Comparison of ENCODE assay signal across 2 cellular contexts in genomic region chr12:28122756-28123155, GRCh38.
TF ChIP-seq lines count a peak whose summit lies in the region.

No MANE protein-coding gene starts in this region.

TF ChIP-seq in GM23338, 12 proteins besides CTCF, POLR2A, EP300 and RAD21:
- TF ChIP-seq ZNF114 (CRISPR knock-in tag; IDR thresholded peaks at IDR 0.05) (no peak), ETS1 (IDR thresholded peaks at IDR 0.05) (no peak), ZNF462 (CRISPR knock-in tag; IDR thresholded peaks at IDR 0.05) (no peak), STAT1 (IDR thresholded peaks at IDR 0.05; ENCODE audit: unreplicated experiment) (no peak), POLR2AphosphoS5 (IDR thresholded peaks at IDR 0.05; ENCODE audit: low read depth) (no peak), CREB1 (CRISPR knock-in tag; IDR thresholded peaks at IDR 0.05; ENCODE audit: low read depth) (no peak), EZH2phosphoT487 (IDR thresholded peaks at IDR 0.05; ENCODE audit: unreplicated experiment) (no peak), NANOG (IDR thresholded peaks at IDR 0.05; ENCODE audit: borderline replicate concordance) (no peak), EZH2 (IDR thresholded peaks at IDR 0.05; ENCODE audit: low read depth, unreplicated experiment) (no peak), ZNF331 (CRISPR knock-in tag; IDR thresholded peaks at IDR 0.05; ENCODE audit: low read depth) (no peak), JUNB (IDR thresholded peaks at IDR 0.05; ENCODE audit: unreplicated experiment) (no peak)

TF ChIP-seq in H1, 55 proteins besides CTCF, POLR2A, EP300 and RAD21:
- TF ChIP-seq SAP30 (IDR thresholded peaks at IDR 0.05; ENCODE audit: insufficient read depth, insufficient replicate concordance, low read length): no peak
- no peak for TF ChIP-seq CEBPB (IDR thresholded peaks at IDR 0.05; ENCODE audit: low read depth, low read length)
- no peak for TF ChIP-seq SIX5 (IDR thresholded peaks at IDR 0.05; ENCODE audit: low read depth, low read length)
- TF ChIP-seq RNF2 (IDR thresholded peaks at IDR 0.05; ENCODE audit: borderline replicate concordance, low read depth, low read length, missing control alignments, poor library complexity, severe bottlenecking): no peak
- no peak for TF ChIP-seq SP2 (IDR thresholded peaks at IDR 0.05; ENCODE audit: low read length)
- no peak for TF ChIP-seq SP4 (IDR thresholded peaks at IDR 0.05; ENCODE audit: low read length)
- no peak for TF ChIP-seq YY1 (IDR thresholded peaks at IDR 0.05; ENCODE audit: low read depth, low read length)
- TF ChIP-seq RBBP5 (IDR thresholded peaks at IDR 0.05; ENCODE audit: borderline replicate concordance, low read depth, low read length): no peak
- TF ChIP-seq KDM5A (IDR thresholded peaks at IDR 0.05; ENCODE audit: low read length): no peak
- no peak for TF ChIP-seq POLR2AphosphoS5 (IDR thresholded peaks at IDR 0.05; ENCODE audit: low read depth, low read length)
- TF ChIP-seq TAF7 (optimal IDR thresholded peaks at IDR 0.05; ENCODE audit: borderline replicate concordance, low read depth, low read length): no peak
- no peak for TF ChIP-seq CBX5 (IDR thresholded peaks at IDR 0.05; ENCODE audit: low read depth, low read length)
- TF ChIP-seq EZH2 (IDR thresholded peaks at IDR 0.05; ENCODE audit: low read depth, low read length, severe bottlenecking): no peak
- TF ChIP-seq PHF8 (conservative IDR thresholded peaks at IDR 0.05; ENCODE audit: low read depth, low read length): no peak
- no peak for TF ChIP-seq TEAD4 (IDR thresholded peaks at IDR 0.05; ENCODE audit: low read depth, low read length)
